16 cellular contexts compared by ENCODE assay signal in genomic region chr10:11661441-11661840, GRCh38. TPM values are rescaled to one million over a fixed set of nuclear protein-coding genes. Genes with fewer than 3 reads are reported as not detected.
DNase-seq lines count a peak whose midpoint lies in the region; ATAC-seq and TF ChIP-seq lines count a peak whose summit lies in the region.
"Had no signal": no experiment of that assay in that cellular context is flagged by ENCODE, and none has a peak within 500 bp of the region (broad histone marks: within the 10 kb centered on the region; RNA-seq: fewer than 3 reads in every experiment).

No MANE protein-coding gene starts in this region.

- TF ChIP-seq CTCF in OCI-LY7 (conservative IDR thresholded peaks at IDR 0.05; ENCODE audit: low read length) (no peak), spleen (IDR thresholded peaks at IDR 0.05 in 8 of 11, conservative IDR thresholded peaks at IDR 0.05 in 3 of 11) (no peak)

- H3K36me3 ChIP-seq in BLaER1 treated with 17β-estradiol and CSF1 and Interleukin-3, amounts not matched to agents 10 nM and 100 nM = peaks cover 0 to 8% (median 0%) of the 10 kb centered on the region in 11 experiments; a peak in 4 of 22 replicates
- H3K36me3 ChIP-seq in OCI-LY7 (ENCODE audit: insufficient read depth, low read length) (peaks cover 9% of the 10 kb centered on the region), spleen (no peaks in the 10 kb centered on the region)

- peak overlapping the region; percentile 25; the same call in 1 of the 2 replicates for H2AFZ ChIP-seq in OCI-LY7 (ENCODE audit: low read length)

- 77 to 96% (median 89%) methylated on average over 5 of the region's 5 CpGs for WGBS in spleen, 5 donors

- CTCF ChIA-PET in OCI-LY7 (lab: Charles Lee; ENCODE audit: unreplicated experiment) = no interaction called here

- H3K4me3 Mint-ChIP-seq in naive B cell = peak overlapping the region in 6 of 8 donors; percentile 42 to 89 (median 76)
- H3K4me3 Mint-ChIP-seq: H9 had no signal

- peak overlapping the region; percentile 59 to 90 (median 82) for H3K4me2 ChIP-seq in BLaER1 treated with 17β-estradiol and CSF1 and Interleukin-3, amounts not matched to agents 10 nM and 100 nM
- peak overlapping the region; percentile 77 for H3K4me2 ChIP-seq in OCI-LY7 (ENCODE audit: low read length)

- peaks cover 6% of the 10 kb centered on the region; the same call in 1 of the 2 replicates for H3K79me2 ChIP-seq in OCI-LY7 (ENCODE audit: insufficient read depth, low read depth, low read length)

- H3K36me3 Mint-ChIP-seq in naive B cell = peaks cover 6 to 10% of the 10 kb centered on the region in 2 donors

- H3K27me3 Mint-ChIP-seq in naive B cell = no peaks in the 10 kb centered on the region

- BruUV-seq in OCI-LY7 (replicated peaks; lab: Mats Ljungman, UMichigan) = no TSS peak

- DNase-seq in OCI-LY7 (ENCODE audit: low spot score) (no peak), naive B cell (no peak), spleen (peak; percentile 68), NCI-H2196 treated with DMSO at 0.1 percent for 48 hours (lab: John Stamatoyannopoulos, UW; ENCODE audit: unreplicated experiment) (no peak), DMS79 (lab: John Stamatoyannopoulos, UW) (no peak), NCI-H526 (lab: John Stamatoyannopoulos, UW) (no peak)
- no peak for DNase-seq in activated CD8-positive, alpha-beta memory T cell treated with anti-CD3 and anti-CD28 coated beads, Interleukin-2, amount 50 U/mL, for 48 hours
- DNase-seq: GF-D8, H9, NCI-H1694 treated with DMSO at 0.1 percent for 48 hours, NCI-H510A, NCI-H774, PC-3 had no signal

- peak overlapping the region in 10 of 11 experiments; percentile 2 to 75 (median 66); a peak in 19 of 22 replicates for H3K27ac ChIP-seq in BLaER1 treated with 17β-estradiol and CSF1 and Interleukin-3, amounts not matched to agents 10 nM and 100 nM
- H3K27ac ChIP-seq in OCI-LY7 (ENCODE audit: low read depth, low read length, poor library complexity, severe bottlenecking) = peak overlapping the region; percentile 96
- peak overlapping the region in 3 of 8 donors; percentile 12 to 68 (median 42) for H3K27ac ChIP-seq in spleen
- H3K27ac ChIP-seq: C4-2B, RWPE1 had no signal

- H3K9me3 Mint-ChIP-seq in naive B cell = peaks cover 3 to 8% (median 5%) of the 10 kb centered on the region in 7 donors
- H3K9me3 Mint-ChIP-seq: H9 had no signal

- no peak for TF ChIP-seq POLR2A in spleen (IDR thresholded peaks at IDR 0.05)

- no peaks in the 10 kb centered on the region for H3K27me3 ChIP-seq in BLaER1 treated with 17β-estradiol and CSF1 and Interleukin-3, amounts not matched to agents 10 nM and 100 nM
- H3K27me3 ChIP-seq in spleen (replicated peaks in 1 of 7) = no peaks in the 10 kb centered on the region

- H3K9me2 ChIP-seq in OCI-LY7 (ENCODE audit: insufficient read depth, low read length) = no peaks in the 10 kb centered on the region

- peak overlapping the region in 3 of 10 experiments; percentile 9 to 16 (median 15); a peak in 3 of 20 replicates for H3K4me3 ChIP-seq in BLaER1 treated with 17β-estradiol and CSF1 and Interleukin-3, amounts not matched to agents 10 nM and 100 nM
- peak overlapping the region; percentile 48 for H3K4me3 ChIP-seq in OCI-LY7 (ENCODE audit: low read depth, low read length, poor library complexity, severe bottlenecking)
- no peak overlapping the region for H3K4me3 ChIP-seq in spleen

- peaks cover 25 to 50% (median 29%) of the 10 kb centered on the region in 10 experiments for H3K4me1 ChIP-seq in BLaER1 treated with 17β-estradiol and CSF1 and Interleukin-3, amounts not matched to agents 10 nM and 100 nM
- H3K4me1 ChIP-seq in OCI-LY7 (ENCODE audit: insufficient read depth, low read length, poor library complexity, severe bottlenecking) (peaks cover 80% of the 10 kb centered on the region), spleen (peaks cover 8 to 55% (median 37%) of the 10 kb centered on the region in 6 donors)

- ATAC-seq in naive B cell (ENCODE audit: low read depth in 2 of 2) = no peak
- ATAC-seq: PC-3 had no signal

- POLR2A ChIA-PET in OCI-LY7 (lab: Charles Lee) = interaction anchor here (0.7 to 3.9 kb wide), 16 partner anchors 9 to 128 kb away, joined by 3 to 31 read pairs (median 12); partner anchors contain the start of gene USP6NL

- peak overlapping the region; percentile 86 to 97 (median 92) for H3K27ac Mint-ChIP-seq in naive B cell

- H3K9ac ChIP-seq in BLaER1 treated with 17β-estradiol and CSF1 and Interleukin-3, amounts not matched to agents 10 nM and 100 nM = peak overlapping the region in 10 of 11 experiments; percentile 22 to 63 (median 56); a peak in 17 of 22 replicates

- no peaks in the 10 kb centered on the region for H4K20me1 ChIP-seq in BLaER1 treated with 17β-estradiol and CSF1 and Interleukin-3, amounts not matched to agents 10 nM and 100 nM
- H4K20me1 ChIP-seq in OCI-LY7 (ENCODE audit: insufficient read depth, low read length) = no peaks in the 10 kb centered on the region

- intact Hi-C loops in OCI-LY7 (cut with micrococcal nuclease; ENCODE audit: unreplicated experiment) = no loop called here
- intact Hi-C loops in spleen (cut with DNase I; ENCODE audit: low total_unique reads) = no loop called here

- H3K4me1 Mint-ChIP-seq in naive B cell = peaks cover 56 to 73% (median 62%) of the 10 kb centered on the region in 3 donors

- peaks cover 9 to 34% (median 22%) of the 10 kb centered on the region in 11 experiments; a peak in 21 of 22 replicates for H3K9me3 ChIP-seq in BLaER1 treated with 17β-estradiol and CSF1 and Interleukin-3, amounts not matched to agents 10 nM and 100 nM (replicated peaks in 1 of 11)
- H3K9me3 ChIP-seq in OCI-LY7 (ENCODE audit: low read length) (peaks cover 10% of the 10 kb centered on the region), spleen (peaks cover 0 to 8% (median 0%) of the 10 kb centered on the region in 8 donors)

RNA-seq across cellular contexts. Expression of gene USP6NL, which starts 50.0 kb away (rescaled TPM):
- total RNA-seq in OCI-LY7 (2014; rRNA removed; shearing (Covaris generic)) = 33.7 and 41.7 TPM in 2 replicates
- total RNA-seq in OCI-LY7 (2022) = 59.7 and 62.0 TPM in 2 replicates
- polyA plus RNA-seq in naive B cell (ENCODE audit: low read depth in 6 of 6) = 10 to 100 TPM; 37.8 to 56.8 (median 50.2) TPM
- total RNA-seq in spleen = 10 to 100 TPM; 35.4 to 51.7 (median 43.8) TPM
- polyA plus RNA-seq in spleen = 10 to 100 TPM; 11.0 to 13.9 (median 13.6) TPM
